In genomic region chr3:155080692-155081091, GRCh38 we compare ENCODE assay signal across 9 cellular contexts. TPM values are rescaled to one million over a fixed set of nuclear protein-coding genes. Genes with fewer than 3 reads are reported as not detected.
DNase-seq lines count a peak whose midpoint lies in the region; ATAC-seq and TF ChIP-seq lines count a peak whose summit lies in the region.
"Had no signal": no experiment of that assay in that cellular context is flagged by ENCODE, and none has a peak within 500 bp of the region (broad histone marks: within the 10 kb centered on the region; RNA-seq: fewer than 3 reads in every experiment).

No MANE protein-coding gene starts in this region.

- H3K9me3 ChIP-seq in BLaER1, result peaks cover 26% of the 10 kb centered on the region
- no peaks in the 10 kb centered on the region for H3K9me3 ChIP-seq in NT2/D1 (ENCODE audit: insufficient read depth, low read length)
- H3K9me3 ChIP-seq in neural cell (ENCODE audit: low read length), result no peaks in the 10 kb centered on the region
- no peaks in the 10 kb centered on the region for H3K9me3 ChIP-seq in body of pancreas

- no peak overlapping the region for H3K27ac ChIP-seq in BLaER1
- no peak overlapping the region for H3K27ac ChIP-seq in neural cell (ENCODE audit: low read length)
- H3K27ac ChIP-seq in body of pancreas, result no peak overlapping the region

- no peaks in the 10 kb centered on the region for H3K79me2 ChIP-seq in neural cell (replicated peaks; ENCODE audit: insufficient read depth, low read length)

- 39 to 50% methylated on average over 8 of the region's 8 CpGs for WGBS in body of pancreas, 2 donors

- H3K36me3 ChIP-seq in BLaER1 (no peaks in the 10 kb centered on the region), NT2/D1 (ENCODE audit: insufficient read depth, insufficient read length, low read length) (no peaks in the 10 kb centered on the region), neural cell (ENCODE audit: insufficient read depth, low read length) (no peaks in the 10 kb centered on the region), body of pancreas (replicated peaks in 1 of 2; ENCODE audit: insufficient read depth in 1 of 2, low read depth in 2 of 2) (no peaks in the 10 kb centered on the region)

- DNase-seq in NT2/D1 (ENCODE audit: low read depth, low spot score) (no peak), endothelial cell (ENCODE audit: low spot score) (no peak), body of pancreas (no peak), ureter (ENCODE audit: low spot score) (no peak)
- DNase-seq in effector CD8-positive, alpha-beta T cell (lab: John Stamatoyannopoulos, UW), result no peak
- no peak for DNase-seq in activated naive CD4-positive, alpha-beta T cell treated with anti-CD3 and anti-CD28 coated beads for 36 hours
- DNase-seq: activated CD4-positive, alpha-beta memory T cell treated with anti-CD3 and anti-CD28 coated beads for 36 hours had no signal

- peaks cover 18% of the 10 kb centered on the region; the same call in 1 of the 2 replicates for H4K20me1 ChIP-seq in BLaER1
- no peaks in the 10 kb centered on the region for H4K20me1 ChIP-seq in neural cell (ENCODE audit: insufficient read depth)

- no peak for ATAC-seq in body of pancreas

- no peak overlapping the region for H3K27ac Mint-ChIP-seq in endothelial cell (ENCODE audit: unreplicated experiment)
- no peak overlapping the region for H3K27ac Mint-ChIP-seq in activated naive CD4-positive, alpha-beta T cell treated with anti-CD3 and anti-CD28 coated beads for 36 hours
- H3K27ac Mint-ChIP-seq: activated CD4-positive, alpha-beta memory T cell treated with anti-CD3 and anti-CD28 coated beads for 36 hours had no signal

- H3K4me2 ChIP-seq in BLaER1 (peak overlapping the region; percentile 94), neural cell (ENCODE audit: low read length) (no peak overlapping the region)

- no peaks in the 10 kb centered on the region for H3K27me3 Mint-ChIP-seq in endothelial cell (ENCODE audit: unreplicated experiment)
- H3K27me3 Mint-ChIP-seq in activated naive CD4-positive, alpha-beta T cell treated with anti-CD3 and anti-CD28 coated beads for 36 hours (ENCODE audit: low read depth), result peaks cover 31% of the 10 kb centered on the region

- H3K9me2 ChIP-seq in neural cell (ENCODE audit: insufficient read depth, low read length), result no peaks in the 10 kb centered on the region

- peak overlapping the region; percentile 83 for H3K4me3 Mint-ChIP-seq in endothelial cell (ENCODE audit: unreplicated experiment)
- H3K4me3 Mint-ChIP-seq in activated naive CD4-positive, alpha-beta T cell treated with anti-CD3 and anti-CD28 coated beads for 36 hours, result no peak overlapping the region
- H3K4me3 Mint-ChIP-seq: activated CD4-positive, alpha-beta memory T cell treated with anti-CD3 and anti-CD28 coated beads for 36 hours had no signal

- TF ChIP-seq CTCF in endothelial cell (IDR thresholded peaks at IDR 0.05; ENCODE audit: unreplicated experiment) (no peak), neural cell (IDR thresholded peaks at IDR 0.05; ENCODE audit: poor library complexity, severe bottlenecking) (no peak), body of pancreas (IDR thresholded peaks at IDR 0.05) (no peak)

- H2AFZ ChIP-seq in neural cell (ENCODE audit: low read depth, low read length), result no peak overlapping the region

- H3K9ac ChIP-seq in BLaER1 (no peak overlapping the region), NT2/D1 (ENCODE audit: insufficient read length, low read depth) (peak overlapping the region; percentile 87), neural cell (ENCODE audit: low read length) (no peak overlapping the region)

- no peaks in the 10 kb centered on the region for H3F3A ChIP-seq in neural cell (ENCODE audit: insufficient read depth, low read length, poor library complexity, severe bottlenecking)

- H3K4me1 Mint-ChIP-seq in endothelial cell (ENCODE audit: unreplicated experiment), result peaks cover 15% of the 10 kb centered on the region
- H3K4me1 Mint-ChIP-seq in activated naive CD4-positive, alpha-beta T cell treated with anti-CD3 and anti-CD28 coated beads for 36 hours (ENCODE audit: low read depth), result peaks cover 13% of the 10 kb centered on the region

- no peaks in the 10 kb centered on the region for H3K9me3 Mint-ChIP-seq in endothelial cell (ENCODE audit: unreplicated experiment)
- H3K9me3 Mint-ChIP-seq in activated naive CD4-positive, alpha-beta T cell treated with anti-CD3 and anti-CD28 coated beads for 36 hours, result peaks cover 4% of the 10 kb centered on the region
- H3K9me3 Mint-ChIP-seq: activated CD4-positive, alpha-beta memory T cell treated with anti-CD3 and anti-CD28 coated beads for 36 hours had no signal

- no peaks in the 10 kb centered on the region for H3K36me3 Mint-ChIP-seq in endothelial cell (ENCODE audit: low read depth, unreplicated experiment)
- H3K36me3 Mint-ChIP-seq in activated naive CD4-positive, alpha-beta T cell treated with anti-CD3 and anti-CD28 coated beads for 36 hours (ENCODE audit: low read depth), result no peaks in the 10 kb centered on the region
- H3K36me3 Mint-ChIP-seq: activated CD4-positive, alpha-beta memory T cell treated with anti-CD3 and anti-CD28 coated beads for 36 hours had no signal

- peaks cover 78% of the 10 kb centered on the region for H3K27me3 ChIP-seq in BLaER1
- H3K27me3 ChIP-seq in NT2/D1 (ENCODE audit: insufficient read depth, insufficient read length), result peaks cover 14% of the 10 kb centered on the region
- H3K27me3 ChIP-seq in neural cell (ENCODE audit: insufficient read depth, low read depth, low read length), result peaks cover 54% of the 10 kb centered on the region
- peaks cover 0 to 10% of the 10 kb centered on the region in 2 donors for H3K27me3 ChIP-seq in body of pancreas

- H3K4me1 ChIP-seq in BLaER1, result peaks cover 12% of the 10 kb centered on the region
- no peaks in the 10 kb centered on the region for H3K4me1 ChIP-seq in NT2/D1 (ENCODE audit: insufficient read depth, insufficient read length)
- H3K4me1 ChIP-seq in body of pancreas, result peaks cover 24% of the 10 kb centered on the region

- H3K4me3 ChIP-seq in BLaER1 (no peak overlapping the region), NT2/D1 (ENCODE audit: insufficient read length, low read depth) (peak overlapping the region; percentile 84), neural cell (ENCODE audit: low read length) (peak overlapping the region; percentile 86), body of pancreas (no peak overlapping the region)

- CTCF ChIA-PET in activated naive CD4-positive, alpha-beta T cell treated with anti-CD3 and anti-CD28 coated beads for 36 hours (lab: Charles Lee), result no interaction called here

- no peak for TF ChIP-seq RAD21 in neural cell (conservative IDR thresholded peaks at IDR 0.05)

- intact Hi-C loops in activated naive CD4-positive, alpha-beta T cell treated with anti-CD3 and anti-CD28 coated beads for 36 hours (cut with micrococcal nuclease), result no loop called here
- intact Hi-C loops in body of pancreas (cut with DNase I), result no loop called here

- TF ChIP-seq POLR2A in body of pancreas (IDR thresholded peaks at IDR 0.05), result no peak

- no peak for TF ChIP-seq EP300 in neural cell (conservative IDR thresholded peaks at IDR 0.05; ENCODE audit: poor library complexity, severe bottlenecking)

TF ChIP-seq in neural cell, 6 proteins besides CTCF, POLR2A, EP300 and RAD21:
- no peak for TF ChIP-seq TAF1 (IDR thresholded peaks at IDR 0.05; ENCODE audit: low read depth)
- no peak for TF ChIP-seq MXI1 (conservative IDR thresholded peaks at IDR 0.05; ENCODE audit: poor library complexity, severe bottlenecking)
- no peak for TF ChIP-seq SMC3 (conservative IDR thresholded peaks at IDR 0.05; ENCODE audit: poor library complexity)
TF ChIP-seq in neural cell: peak in this region for 0.

RNA-seq across cellular contexts. Expression of gene MME, which starts 0.6 kb away (rescaled TPM):
- total RNA-seq in endothelial cell (ENCODE audit: unreplicated experiment) (4.7 TPM), body of pancreas (10 to 100 TPM in 1 of 2 donors, 1 to 10 TPM in 1; 3.4 to 11.2 TPM), ureter (5.7 TPM)
- 0.50 and 0.54 TPM in 2 replicates for polyA plus RNA-seq in neural cell
- polyA minus RNA-seq in neural cell, result 0.73 and 1.6 TPM in 2 replicates
- total RNA-seq in activated naive CD4-positive, alpha-beta T cell treated with anti-CD3 and anti-CD28 coated beads for 36 hours, result not detected
- total RNA-seq: activated CD4-positive, alpha-beta memory T cell treated with anti-CD3 and anti-CD28 coated beads for 36 hours had no signal

Comparison
In these comparisons a context has a peak if more than half of its experiments do, and no peak if none do; other contexts are left out.
1. H3K4me3 ChIP-seq: peak in NT2/D1 (single experiment) and neural cell (single experiment); none in BLaER1 (single experiment) and body of pancreas (0 of 2).